In the genomic region with DNA sequence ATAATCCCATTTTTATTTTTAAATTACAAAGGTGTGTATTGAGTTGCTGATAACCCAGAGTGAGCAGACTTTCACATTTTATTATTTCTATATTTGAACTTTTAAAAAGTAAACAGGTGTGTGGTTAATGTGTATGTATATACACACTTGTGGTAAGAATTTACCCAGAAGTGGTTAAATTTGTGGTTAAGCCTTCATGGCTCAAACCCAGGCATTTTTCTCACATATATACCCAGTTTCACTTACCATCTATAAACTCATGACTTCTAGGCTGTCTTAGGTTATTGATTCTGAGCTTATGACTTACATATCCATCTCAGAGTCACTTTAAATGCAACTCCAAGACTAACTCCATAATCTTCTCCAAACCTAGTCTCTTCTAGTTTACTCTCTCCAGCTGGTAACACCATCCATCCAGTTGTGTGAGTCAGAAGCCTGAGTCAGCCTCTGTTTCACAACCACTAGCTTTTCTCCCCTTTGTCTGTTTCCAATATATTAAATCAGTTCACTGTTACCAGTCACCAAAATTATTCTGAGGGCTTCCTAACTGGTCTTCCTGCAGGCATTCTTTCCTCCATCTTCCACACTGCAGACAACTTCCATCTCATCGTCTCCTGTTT, we compare ENCODE assay signal across 12 cellular contexts. TPM values are rescaled to one million over a fixed set of nuclear protein-coding genes. Genes with fewer than 3 reads are reported as not detected.
DNase-seq lines count a peak whose midpoint lies in the region; ATAC-seq, FAIRE-seq and TF ChIP-seq lines count a peak whose summit lies in the region.
"Had no signal": no experiment of that assay in that cellular context is flagged by ENCODE, and none has a peak within 500 bp of the region (broad histone marks: within the 10 kb centered on the region; RNA-seq: fewer than 3 reads in every experiment).

No MANE protein-coding gene starts in this region.

- H3K4me1 Mint-ChIP-seq in astrocyte (ENCODE audit: low read depth, unreplicated experiment), result peaks cover 10% of the 10 kb centered on the region

- H3K4me3 Mint-ChIP-seq in astrocyte (ENCODE audit: unreplicated experiment), result no peak overlapping the region
- H3K4me3 Mint-ChIP-seq: activated T-helper 1 cell treated with anti-CD3 and anti-CD28 coated beads, Interleukin-12 subunit alpha, Interleukin-12 subunit beta, Interleukin-2, Interleukin-4 antibody, amounts not matched to agents 30 ng/mL and 10 ng/mL and 1 ng/mL, durations not matched to agents 14 hours and 24 hours and 36 hours had no signal

- no peak overlapping the region for H3K27ac ChIP-seq in astrocyte (ENCODE audit: low read depth, low read length)
- peak overlapping the region; percentile 86 for H3K27ac ChIP-seq in neutrophil
- H3K27ac ChIP-seq in dorsolateral prefrontal cortex, result no peak overlapping the region
- H3K27ac ChIP-seq in testis, result no peak overlapping the region
- H3K27ac ChIP-seq: epithelial cell of prostate, SK-N-MC had no signal

- TF ChIP-seq POLR2A in testis (IDR thresholded peaks at IDR 0.05), result no peak

- no peaks in the 10 kb centered on the region for H3K36me3 Mint-ChIP-seq in astrocyte (ENCODE audit: low read depth, unreplicated experiment)

- 75% methylated on average over 1 of the region's 1 CpG for WGBS in testis, 2 donors

- H3K4me3 ChIP-seq in astrocyte (ENCODE audit: insufficient read depth, low read depth, low read length) (no peak overlapping the region), neutrophil (ENCODE audit: low read depth in 1 of 2, low read length in 1 of 2) (no peak overlapping the region), dorsolateral prefrontal cortex (no peak overlapping the region), testis (no peak overlapping the region)
- H3K4me3 ChIP-seq: SK-N-MC had no signal

- no peaks in the 10 kb centered on the region for H3K9me3 ChIP-seq in astrocyte (ENCODE audit: insufficient read depth, low read depth, low read length)
- H3K9me3 ChIP-seq in neutrophil, result no peaks in the 10 kb centered on the region
- H3K9me3 ChIP-seq in testis, result no peaks in the 10 kb centered on the region

- FAIRE-seq in GM19239 (lab: Jason Lieb, UNC) (peak; percentile 82), astrocyte (lab: Jason Lieb, UNC) (no peak)

- intact Hi-C loops in dorsolateral prefrontal cortex (cut with DNase I), result no loop called here
- intact Hi-C loops in testis (cut with DNase I; ENCODE audit: low total_unique reads), result no loop called here

- H3K27me3 ChIP-seq in astrocyte (ENCODE audit: insufficient read depth, low read length) (no peaks in the 10 kb centered on the region), neutrophil (no peaks in the 10 kb centered on the region), dorsolateral prefrontal cortex (no peaks in the 10 kb centered on the region), testis (no peaks in the 10 kb centered on the region)

- DNase-seq in GM19239 (ENCODE audit: insufficient read length, low spot score), result no peak
- DNase-seq in astrocyte (ENCODE audit: low read depth), result peak; percentile 60
- no peak for DNase-seq in NCI-H2171 treated with DMSO at 0.1 percent for 48 hours (lab: John Stamatoyannopoulos, UW)
- no peak for DNase-seq in dorsolateral prefrontal cortex
- no peak for DNase-seq in testis
- DNase-seq: KG1 had no signal

- H3K4me1 ChIP-seq in astrocyte (ENCODE audit: insufficient read depth, low read length) (no peaks in the 10 kb centered on the region), neutrophil (ENCODE audit: control insufficient read depth in 1 of 2, insufficient read depth in 1 of 2, low read depth in 1 of 2, low read length in 1 of 2) (peaks cover 39 to 46% of the 10 kb centered on the region in 2 experiments), testis (no peaks in the 10 kb centered on the region)

- H3K9ac ChIP-seq in astrocyte (ENCODE audit: low read length), result no peak overlapping the region

- H3K27me3 Mint-ChIP-seq in astrocyte (ENCODE audit: low read depth, unreplicated experiment), result no peaks in the 10 kb centered on the region

- no peak overlapping the region for H3K4me2 ChIP-seq in astrocyte (ENCODE audit: low read length)

- H3K27ac Mint-ChIP-seq in astrocyte (ENCODE audit: unreplicated experiment), result no peak overlapping the region
- H3K27ac Mint-ChIP-seq: activated T-helper 1 cell treated with anti-CD3 and anti-CD28 coated beads, Interleukin-12 subunit alpha, Interleukin-12 subunit beta, Interleukin-2, Interleukin-4 antibody, amounts not matched to agents 30 ng/mL and 10 ng/mL and 1 ng/mL, durations not matched to agents 14 hours and 24 hours and 36 hours had no signal

- H3K9me3 Mint-ChIP-seq in astrocyte (ENCODE audit: unreplicated experiment), result peaks cover 4% of the 10 kb centered on the region
- H3K9me3 Mint-ChIP-seq: activated T-helper 1 cell treated with anti-CD3 and anti-CD28 coated beads, Interleukin-12 subunit alpha, Interleukin-12 subunit beta, Interleukin-2, Interleukin-4 antibody, amounts not matched to agents 30 ng/mL and 10 ng/mL and 1 ng/mL, durations not matched to agents 14 hours and 24 hours and 36 hours had no signal

- H2AFZ ChIP-seq in astrocyte (ENCODE audit: low read depth, low read length), result no peak overlapping the region

- H3K36me3 ChIP-seq in astrocyte (ENCODE audit: insufficient read depth, low read length), result peaks cover 6% of the 10 kb centered on the region
- peaks cover 9% of the 10 kb centered on the region for H3K36me3 ChIP-seq in neutrophil
- no peaks in the 10 kb centered on the region for H3K36me3 ChIP-seq in testis (ENCODE audit: low read depth, missing control alignments)

- ATAC-seq in HG03095 (IDR thresholded peaks at IDR 0.05; ENCODE audit: unreplicated experiment), result peak; percentile 57
- ATAC-seq in HG03520 (IDR thresholded peaks at IDR 0.05; ENCODE audit: unreplicated experiment), result no peak

- no peaks in the 10 kb centered on the region for H3K79me2 ChIP-seq in astrocyte (ENCODE audit: insufficient read depth, low read length)

- H4K20me1 ChIP-seq in astrocyte (ENCODE audit: insufficient read depth, low read length), result no peaks in the 10 kb centered on the region

- TF ChIP-seq CTCF in astrocyte (IDR thresholded peaks at IDR 0.05; ENCODE audit: insufficient read depth, low read depth, low read length) (no peak), neutrophil (IDR thresholded peaks at IDR 0.05) (no peak), dorsolateral prefrontal cortex (IDR thresholded peaks at IDR 0.05 in 54 of 56, conservative IDR thresholded peaks at IDR 0.05 in 2 of 56; ENCODE audit: low read depth in 1 of 56, partially characterized antibody in 56 of 56) (no peak), testis (IDR thresholded peaks at IDR 0.05) (no peak)

RNA-seq across cellular contexts. Expression of a gene that starts 20.2 kb away (rescaled TPM):
- total RNA-seq in astrocyte (6.0 and 7.9 TPM in 2 replicates), dorsolateral prefrontal cortex (10 to 100 TPM in 64 of 120 experiments, 1 to 10 TPM in 56; 3.1 to 27.3 (median 10.4) TPM), testis (10 to 100 TPM in 1 of 2 donors, 1 to 10 TPM in 1; 7.9 to 14.5 TPM)
- 6.9 TPM for polyA plus RNA-seq in testis (ENCODE audit: insufficient read depth, low read depth, low replicate concordance)

RNA-seq across cellular contexts. Expression of a gene that starts 36.7 kb away (rescaled TPM):
- total RNA-seq in astrocyte, result 18.2 and 19.8 TPM in 2 replicates
- total RNA-seq in dorsolateral prefrontal cortex, result 10 to 100 TPM; 23.6 to 41.9 (median 31.2) TPM
- total RNA-seq in testis, result 10 to 100 TPM; 50.4 to 58.0 TPM
- polyA plus RNA-seq in testis (ENCODE audit: insufficient read depth, low read depth, low replicate concordance), result 22.8 TPM
